30 cellular contexts compared by ENCODE assay signal in the genomic region with DNA sequence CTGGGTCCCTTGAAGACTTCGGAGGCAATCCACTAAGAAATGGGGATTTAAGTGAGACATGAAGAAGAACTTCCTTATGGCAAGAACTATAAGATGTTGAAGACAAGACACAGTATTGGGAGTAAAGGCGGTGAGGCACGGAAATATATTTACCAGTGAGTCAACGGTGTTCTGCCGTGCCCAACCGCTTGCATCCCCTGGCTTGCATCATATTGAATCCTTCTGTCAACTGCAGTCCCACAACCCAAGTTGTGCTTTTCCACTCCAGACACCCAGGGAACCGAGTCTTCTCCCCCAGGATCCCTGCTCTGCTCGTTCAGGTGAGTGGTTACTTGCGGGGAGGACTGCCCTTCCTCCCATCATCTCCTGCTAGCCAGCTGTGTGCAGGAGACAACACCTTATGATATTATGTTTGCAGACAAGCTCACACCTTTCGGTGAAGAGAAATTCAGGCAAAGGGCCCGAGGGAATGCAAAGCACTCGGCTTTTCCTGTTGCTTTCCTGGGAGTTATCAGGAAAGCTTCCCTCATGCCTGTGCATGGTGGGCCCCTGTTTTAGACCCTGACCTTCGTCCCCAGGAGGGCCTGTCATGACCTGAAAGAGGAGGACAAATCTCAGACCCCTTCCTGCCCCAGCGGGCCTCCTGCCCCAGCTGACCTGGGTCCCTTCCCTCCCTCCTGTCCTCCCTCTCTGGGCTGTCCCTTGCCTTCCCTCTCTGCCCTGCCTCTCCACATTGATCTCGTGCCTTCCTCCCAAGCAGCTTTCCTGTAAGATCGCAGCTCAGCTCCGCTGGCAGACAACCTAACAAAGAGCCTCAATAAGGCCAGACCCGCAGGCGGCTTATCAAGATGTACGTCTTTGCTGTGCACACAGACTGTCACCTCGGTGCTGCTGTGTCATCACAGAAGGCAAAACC. TPM values are rescaled to one million over a fixed set of nuclear protein-coding genes. Genes with fewer than 3 reads are reported as not detected.
DNase-seq lines count a peak whose midpoint lies in the region; ATAC-seq and TF ChIP-seq lines count a peak whose summit lies in the region.
"Had no signal": no experiment of that assay in that cellular context is flagged by ENCODE, and none has a peak within 500 bp of the region (broad histone marks: within the 10 kb centered on the region; RNA-seq: fewer than 3 reads in every experiment).

No MANE protein-coding gene starts in this region.

- H3K27me3 Mint-ChIP-seq in WTC11 (ENCODE audit: low read depth) (peaks cover 20% of the 10 kb centered on the region), neural crest cell (ENCODE audit: low read depth) (peaks cover 22% of the 10 kb centered on the region)

- POLR2A ChIA-PET in WTC11 (lab: Charles Lee), result no interaction called here

- DNase-seq in ELR (ENCODE audit: low read depth) (peak; percentile 20), NOMO-1 (lab: John Stamatoyannopoulos, UW; ENCODE audit: unreplicated experiment in 2 of 2) (peak; percentile 46 to 62), WTC11 (ENCODE audit: low spot score) (no peak), neural crest cell (ENCODE audit: low read depth, low spot score) (no peak), NCI-H69 (lab: John Stamatoyannopoulos, UW) (no peak), AG08396 (ENCODE audit: low spot score) (no peak)
- DNase-seq: activated CD4-positive, alpha-beta memory T cell treated with anti-CD3 and anti-CD28 coated beads, Interleukin-2, amount 10 ng/mL, durations not matched to agents 7 days and 5 days; activated effector memory CD4-positive, alpha-beta T cell treated with anti-CD3 and anti-CD28 coated beads, Interleukin-2, amount 50 U/mL, for 16 hours; body of pancreas; Calu3; HCEC 1CT; heart right ventricle; KBM-7; left colon; MM.1S; NCI-H187; NCI-H526; ovary; stimulated activated CD4-positive, alpha-beta T cell treated with anti-CD3 and anti-CD28 coated beads, Interleukin-4, amount 100 ng/mL, for 24 hours; stimulated activated naive CD4-positive, alpha-beta T cell treated with Interleukin-2 at 50 U/mL for 16 hours; SW 1271; T1000; testis had no signal

- CTCF ChIA-PET in WTC11 (lab: Charles Lee), result no interaction called here

- H3K4me3 Mint-ChIP-seq in WTC11, result no peak overlapping the region
- peak overlapping the region; percentile 74 for H3K4me3 Mint-ChIP-seq in neural crest cell
- H3K4me3 Mint-ChIP-seq: activated CD4-positive, alpha-beta memory T cell treated with anti-CD3 and anti-CD28 coated beads, Interleukin-2, amount 10 ng/mL, durations not matched to agents 7 days and 5 days; CD14-positive monocyte had no signal

- H3K36me3 Mint-ChIP-seq in WTC11 (no peaks in the 10 kb centered on the region), neural crest cell (ENCODE audit: low read depth) (peaks cover 2% of the 10 kb centered on the region)

- H3K27ac Mint-ChIP-seq in WTC11 (no peak overlapping the region), neural crest cell (ENCODE audit: unreplicated experiment) (peak overlapping the region; percentile 87)
- H3K27ac Mint-ChIP-seq: activated CD4-positive, alpha-beta memory T cell treated with anti-CD3 and anti-CD28 coated beads, Interleukin-2, amount 10 ng/mL, durations not matched to agents 7 days and 5 days had no signal

- TF ChIP-seq CTCF in WTC11 (IDR thresholded peaks at IDR 0.05) (no peak), neural crest cell (conservative IDR thresholded peaks at IDR 0.05) (no peak)

- H3K9me3 Mint-ChIP-seq in WTC11, result peaks cover 5% of the 10 kb centered on the region; the same call in 1 of the 2 replicates
- H3K9me3 Mint-ChIP-seq in neural crest cell, result no peaks in the 10 kb centered on the region
- H3K9me3 Mint-ChIP-seq: activated CD4-positive, alpha-beta memory T cell treated with anti-CD3 and anti-CD28 coated beads, Interleukin-2, amount 10 ng/mL, durations not matched to agents 7 days and 5 days had no signal

- ATAC-seq in WTC11 (no peak), HG03521 (IDR thresholded peaks at IDR 0.05; ENCODE audit: unreplicated experiment) (no peak), HG03025 (IDR thresholded peaks at IDR 0.05; ENCODE audit: low FRiP score, unreplicated experiment) (no peak)
- ATAC-seq: activated CD4-positive, CD25-positive, alpha-beta regulatory T cell treated with anti-CD3 and anti-CD28 coated beads, Interleukin-2, amount 50 U/mL, for 24 hours; body of pancreas; heart right ventricle; left colon; right cardiac atrium had no signal

- H3K4me1 Mint-ChIP-seq in WTC11, result peaks cover 15% of the 10 kb centered on the region
- H3K4me1 Mint-ChIP-seq in neural crest cell, result peaks cover 53% of the 10 kb centered on the region

TF ChIP-seq in WTC11, 78 proteins besides CTCF, POLR2A, EP300 and RAD21:
- TF ChIP-seq HMGA2 (CRISPR knock-in tag; IDR thresholded peaks at IDR 0.05) (no peak), GABPB1 (CRISPR knock-in tag; IDR thresholded peaks at IDR 0.05) (peak; percentile 86)

RNA-seq across cellular contexts. Expression of a gene that starts 4.3 kb away (rescaled TPM):
- total RNA-seq in WTC11 (2021) (0.30 to 0.66 TPM (median 0.34 TPM) in 3 replicates), neural crest cell (0.19 TPM in 1 of 2 replicates, not detected in the other)
- total RNA-seq: activated CD4-positive, alpha-beta memory T cell treated with anti-CD3 and anti-CD28 coated beads, Interleukin-2, amount 10 ng/mL, durations not matched to agents 7 days and 5 days; body of pancreas; Calu3; chondrocyte; heart right ventricle; left colon; mesenteric fat pad; ovary; right cardiac atrium had no signal

Comparison
In these comparisons a context has a peak if more than half of its experiments do, and no peak if none do; other contexts are left out.
1. DNase-seq: peak in ELR (single experiment) and NOMO-1 (2 of 2); none in WTC11 (single experiment), neural crest cell (single experiment), NCI-H69 (single experiment) and AG08396 (single experiment).